In the genomic region with DNA sequence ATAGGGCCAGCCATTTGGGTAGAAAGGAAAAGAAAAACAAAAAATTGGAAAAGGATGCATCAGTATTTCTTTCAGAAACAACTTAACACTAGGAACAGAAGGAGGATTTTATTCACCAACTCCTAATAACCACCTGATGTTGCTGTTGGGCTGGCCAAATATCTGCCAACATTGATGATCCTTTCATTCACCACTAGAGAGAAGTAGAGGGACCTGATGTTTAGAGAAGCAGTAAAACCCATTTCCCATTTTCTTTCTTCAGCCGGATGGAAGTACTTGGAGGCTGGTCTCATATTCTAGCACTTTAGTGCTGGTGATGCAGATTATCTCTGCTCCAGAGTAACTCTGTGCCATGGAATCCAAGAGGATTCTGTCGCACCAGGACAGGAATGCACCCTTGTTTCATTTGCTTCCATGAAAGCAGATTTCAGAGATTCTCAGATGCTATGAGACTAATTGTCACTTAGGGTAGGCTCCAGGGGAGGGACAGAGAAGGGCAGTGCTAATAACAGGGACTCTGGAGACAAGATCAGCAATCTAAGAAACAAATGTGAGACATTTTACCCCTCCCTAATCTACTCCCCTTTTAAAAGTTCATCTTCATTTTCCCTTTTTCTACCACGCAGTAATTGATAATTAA, we compare ENCODE assay signal across 1 cellular context.
TF ChIP-seq lines count a peak whose summit lies in the region.

No MANE protein-coding gene starts in this region.

TF ChIP-seq in Ishikawa, 13 proteins besides CTCF, POLR2A, EP300 and RAD21 (continued from another document):
- TF ChIP-seq NFIC (IDR thresholded peaks at IDR 0.05) (no peak), YY1 (IDR thresholded peaks at IDR 0.05; ENCODE audit: low read depth) (no peak), TCF12 (IDR thresholded peaks at IDR 0.05; ENCODE audit: low read depth) (no peak)
